Comparison of ENCODE assay signal across 1 cellular context in the genomic region with DNA sequence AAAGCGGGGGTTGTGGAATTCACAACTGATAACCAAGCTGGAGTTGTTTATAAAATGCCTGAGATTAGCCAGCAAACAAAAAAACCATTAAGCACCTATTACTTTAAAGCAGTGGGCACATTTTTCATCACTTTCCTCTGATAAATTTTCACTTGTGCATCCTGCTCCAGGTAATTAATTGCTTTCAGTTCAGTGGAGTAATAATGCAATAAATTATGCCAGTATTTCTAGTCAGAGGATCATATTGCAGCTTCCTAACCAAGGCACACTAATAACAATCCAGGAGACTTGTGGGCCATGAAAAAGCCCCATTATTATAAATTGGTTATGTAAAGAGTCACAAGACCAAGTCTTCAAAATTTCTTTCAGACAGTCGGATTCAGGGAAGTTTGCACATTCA.
TF ChIP-seq lines count a peak whose summit lies in the region.

No MANE protein-coding gene starts in this region.

TF ChIP-seq in HEK293, 187 proteins besides CTCF, POLR2A, EP300 and RAD21 (continued from another document):
- TF ChIP-seq, protein P1, sequence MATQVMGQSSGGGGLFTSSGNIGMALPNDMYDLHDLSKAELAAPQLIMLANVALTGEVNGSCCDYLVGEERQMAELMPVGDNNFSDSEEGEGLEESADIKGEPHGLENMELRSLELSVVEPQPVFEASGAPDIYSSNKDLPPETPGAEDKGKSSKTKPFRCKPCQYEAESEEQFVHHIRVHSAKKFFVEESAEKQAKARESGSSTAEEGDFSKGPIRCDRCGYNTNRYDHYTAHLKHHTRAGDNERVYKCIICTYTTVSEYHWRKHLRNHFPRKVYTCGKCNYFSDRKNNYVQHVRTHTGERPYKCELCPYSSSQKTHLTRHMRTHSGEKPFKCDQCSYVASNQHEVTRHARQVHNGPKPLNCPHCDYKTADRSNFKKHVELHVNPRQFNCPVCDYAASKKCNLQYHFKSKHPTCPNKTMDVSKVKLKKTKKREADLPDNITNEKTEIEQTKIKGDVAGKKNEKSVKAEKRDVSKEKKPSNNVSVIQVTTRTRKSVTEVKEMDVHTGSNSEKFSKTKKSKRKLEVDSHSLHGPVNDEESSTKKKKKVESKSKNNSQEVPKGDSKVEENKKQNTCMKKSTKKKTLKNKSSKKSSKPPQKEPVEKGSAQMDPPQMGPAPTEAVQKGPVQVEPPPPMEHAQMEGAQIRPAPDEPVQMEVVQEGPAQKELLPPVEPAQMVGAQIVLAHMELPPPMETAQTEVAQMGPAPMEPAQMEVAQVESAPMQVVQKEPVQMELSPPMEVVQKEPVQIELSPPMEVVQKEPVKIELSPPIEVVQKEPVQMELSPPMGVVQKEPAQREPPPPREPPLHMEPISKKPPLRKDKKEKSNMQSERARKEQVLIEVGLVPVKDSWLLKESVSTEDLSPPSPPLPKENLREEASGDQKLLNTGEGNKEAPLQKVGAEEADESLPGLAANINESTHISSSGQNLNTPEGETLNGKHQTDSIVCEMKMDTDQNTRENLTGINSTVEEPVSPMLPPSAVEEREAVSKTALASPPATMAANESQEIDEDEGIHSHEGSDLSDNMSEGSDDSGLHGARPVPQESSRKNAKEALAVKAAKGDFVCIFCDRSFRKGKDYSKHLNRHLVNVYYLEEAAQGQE (tag by site-specific recombination; IDR thresholded peaks at IDR 0.05) = no peak
- no peak for TF ChIP-seq ZBTB11 (tag by site-specific recombination; conservative IDR thresholded peaks at IDR 0.05; ENCODE audit: low read depth)
- no peak for TF ChIP-seq ZNF544 (tag by site-specific recombination; IDR thresholded peaks at IDR 0.05)
- no peak for TF ChIP-seq ZSCAN23 (tag by site-specific recombination; IDR thresholded peaks at IDR 0.05)
TF ChIP-seq in HEK293: peak in this region for 2.
